ENCODE assay signal across 2 cellular contexts in the genomic region with DNA sequence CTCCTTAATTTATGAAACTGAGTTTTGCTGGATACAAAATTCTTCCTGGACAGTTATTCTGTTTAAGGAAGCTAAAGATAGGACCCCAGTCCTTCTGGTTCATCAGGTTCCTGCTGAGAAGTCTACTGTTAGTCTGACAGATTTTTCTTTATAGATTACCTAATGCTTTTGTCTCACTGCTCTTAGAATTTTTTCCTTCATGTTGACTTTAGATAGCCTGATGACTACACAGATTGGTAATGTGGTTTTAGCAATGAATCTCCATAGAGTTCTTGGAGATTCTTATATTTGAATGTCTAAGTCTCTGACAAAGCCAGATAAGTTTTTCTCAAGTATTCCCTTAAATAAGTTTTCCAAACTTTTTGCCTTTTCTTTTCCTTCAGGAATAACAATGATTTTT.
TF ChIP-seq lines count a peak whose summit lies in the region.

No MANE protein-coding gene starts in this region.

TF ChIP-seq in SK-N-SH, 30 proteins besides CTCF, POLR2A, EP300 and RAD21 (continued from another document):
- TF ChIP-seq FOXJ3 (CRISPR knock-in tag; IDR thresholded peaks at IDR 0.05) (no peak), FOXM1 (IDR thresholded peaks at IDR 0.05; ENCODE audit: low read depth) (no peak)
- TF ChIP-seq, protein P1, sequence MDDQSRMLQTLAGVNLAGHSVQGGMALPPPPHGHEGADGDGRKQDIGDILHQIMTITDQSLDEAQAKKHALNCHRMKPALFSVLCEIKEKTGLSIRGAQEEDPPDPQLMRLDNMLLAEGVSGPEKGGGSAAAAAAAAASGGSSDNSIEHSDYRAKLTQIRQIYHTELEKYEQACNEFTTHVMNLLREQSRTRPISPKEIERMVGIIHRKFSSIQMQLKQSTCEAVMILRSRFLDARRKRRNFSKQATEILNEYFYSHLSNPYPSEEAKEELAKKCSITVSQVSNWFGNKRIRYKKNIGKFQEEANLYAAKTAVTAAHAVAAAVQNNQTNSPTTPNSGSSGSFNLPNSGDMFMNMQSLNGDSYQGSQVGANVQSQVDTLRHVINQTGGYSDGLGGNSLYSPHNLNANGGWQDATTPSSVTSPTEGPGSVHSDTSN (IDR thresholded peaks at IDR 0.05) = no peak
TF ChIP-seq in SK-N-SH: peak in this region for 0.

TF ChIP-seq in SK-N-SH treated with all-trans-retinoic acid at 6 μM for 48 hours, 23 proteins besides CTCF, POLR2A, EP300 and RAD21 (continued from another document):
- TF ChIP-seq, protein P2, sequence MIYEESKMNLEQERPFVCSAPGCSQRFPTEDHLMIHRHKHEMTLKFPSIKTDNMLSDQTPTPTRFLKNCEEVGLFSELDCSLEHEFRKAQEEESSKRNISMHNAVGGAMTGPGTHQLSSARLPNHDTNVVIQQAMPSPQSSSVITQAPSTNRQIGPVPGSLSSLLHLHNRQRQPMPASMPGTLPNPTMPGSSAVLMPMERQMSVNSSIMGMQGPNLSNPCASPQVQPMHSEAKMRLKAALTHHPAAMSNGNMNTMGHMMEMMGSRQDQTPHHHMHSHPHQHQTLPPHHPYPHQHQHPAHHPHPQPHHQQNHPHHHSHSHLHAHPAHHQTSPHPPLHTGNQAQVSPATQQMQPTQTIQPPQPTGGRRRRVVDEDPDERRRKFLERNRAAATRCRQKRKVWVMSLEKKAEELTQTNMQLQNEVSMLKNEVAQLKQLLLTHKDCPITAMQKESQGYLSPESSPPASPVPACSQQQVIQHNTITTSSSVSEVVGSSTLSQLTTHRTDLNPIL (CRISPR knock-in tag; IDR thresholded peaks at IDR 0.05; ENCODE audit: low read depth) = no peak
- TF ChIP-seq SNAI2 (CRISPR knock-in tag; IDR thresholded peaks at IDR 0.05) (no peak), ZNF8 (CRISPR knock-in tag; IDR thresholded peaks at IDR 0.05) (no peak), TCF4 (CRISPR knock-in tag; IDR thresholded peaks at IDR 0.05; ENCODE audit: borderline replicate concordance) (no peak)
- TF ChIP-seq, protein P3, sequence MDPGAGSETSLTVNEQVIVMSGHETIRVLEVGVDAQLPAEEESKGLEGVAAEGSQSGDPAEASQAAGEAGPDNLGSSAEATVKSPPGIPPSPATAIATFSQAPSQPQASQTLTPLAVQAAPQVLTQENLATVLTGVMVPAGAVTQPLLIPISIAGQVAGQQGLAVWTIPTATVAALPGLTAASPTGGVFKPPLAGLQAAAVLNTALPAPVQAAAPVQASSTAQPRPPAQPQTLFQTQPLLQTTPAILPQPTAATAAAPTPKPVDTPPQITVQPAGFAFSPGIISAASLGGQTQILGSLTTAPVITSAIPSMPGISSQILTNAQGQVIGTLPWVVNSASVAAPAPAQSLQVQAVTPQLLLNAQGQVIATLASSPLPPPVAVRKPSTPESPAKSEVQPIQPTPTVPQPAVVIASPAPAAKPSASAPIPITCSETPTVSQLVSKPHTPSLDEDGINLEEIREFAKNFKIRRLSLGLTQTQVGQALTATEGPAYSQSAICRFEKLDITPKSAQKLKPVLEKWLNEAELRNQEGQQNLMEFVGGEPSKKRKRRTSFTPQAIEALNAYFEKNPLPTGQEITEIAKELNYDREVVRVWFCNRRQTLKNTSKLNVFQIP (CRISPR knock-in tag; IDR thresholded peaks at IDR 0.05; ENCODE audit: borderline replicate concordance, low read depth) = no peak
- TF ChIP-seq, protein P4, sequence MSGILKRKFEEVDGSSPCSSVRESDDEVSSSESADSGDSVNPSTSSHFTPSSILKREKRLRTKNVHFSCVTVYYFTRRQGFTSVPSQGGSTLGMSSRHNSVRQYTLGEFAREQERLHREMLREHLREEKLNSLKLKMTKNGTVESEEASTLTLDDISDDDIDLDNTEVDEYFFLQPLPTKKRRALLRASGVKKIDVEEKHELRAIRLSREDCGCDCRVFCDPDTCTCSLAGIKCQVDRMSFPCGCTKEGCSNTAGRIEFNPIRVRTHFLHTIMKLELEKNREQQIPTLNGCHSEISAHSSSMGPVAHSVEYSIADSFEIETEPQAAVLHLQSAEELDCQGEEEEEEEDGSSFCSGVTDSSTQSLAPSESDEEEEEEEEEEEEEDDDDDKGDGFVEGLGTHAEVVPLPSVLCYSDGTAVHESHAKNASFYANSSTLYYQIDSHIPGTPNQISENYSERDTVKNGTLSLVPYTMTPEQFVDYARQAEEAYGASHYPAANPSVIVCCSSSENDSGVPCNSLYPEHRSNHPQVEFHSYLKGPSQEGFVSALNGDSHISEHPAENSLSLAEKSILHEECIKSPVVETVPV (CRISPR knock-in tag; IDR thresholded peaks at IDR 0.05) = no peak
